In genomic region chr11:127017482-127017881, GRCh38 we compare ENCODE assay signal across 8 cellular contexts. TPM values are rescaled to one million over a fixed set of nuclear protein-coding genes. Genes with fewer than 3 reads are reported as not detected.
DNase-seq lines count a peak whose midpoint lies in the region; FAIRE-seq and TF ChIP-seq lines count a peak whose summit lies in the region.

No MANE protein-coding gene starts in this region.

- H3K14ac ChIP-seq in mesenchymal stem cell (ENCODE audit: low read length in 2 of 2) = no peak overlapping the region

- no peak overlapping the region for H2AK5ac ChIP-seq in mesenchymal stem cell (ENCODE audit: low read length, severe bottlenecking)

- no peak overlapping the region for H3K9ac ChIP-seq in mesenchymal stem cell (ENCODE audit: low read length)

- peak; percentile 70 for TF ChIP-seq CTCF in astrocyte of the spinal cord (IDR thresholded peaks at IDR 0.05; ENCODE audit: low read depth, low read length)

- no peak overlapping the region for H4K8ac ChIP-seq in mesenchymal stem cell (ENCODE audit: low read length)

- in situ Hi-C loops in astrocyte of the spinal cord (cut with HindIII; ENCODE audit: low sequenced_read_pairs) = no loop called here

- H3K27ac ChIP-seq in mesenchymal stem cell (ENCODE audit: low read length, poor library complexity, severe bottlenecking) = no peak overlapping the region

- H3K4me1 ChIP-seq in mesenchymal stem cell (ENCODE audit: control insufficient read depth, insufficient read depth, low read depth, low read length) = peaks cover 4% of the 10 kb centered on the region

- H2AFZ ChIP-seq in mesenchymal stem cell (ENCODE audit: low read depth, low read length) = no peak overlapping the region

- H3K36me3 ChIP-seq in mesenchymal stem cell (ENCODE audit: control insufficient read depth in 1 of 2, insufficient read depth in 2 of 2, low read depth in 1 of 2, low read length in 2 of 2) = no peaks in the 10 kb centered on the region

- peak; percentile 86 for DNase-seq in AG20443 (ENCODE audit: low spot score)
- DNase-seq in HTR-8/SVneo (ENCODE audit: insufficient read length, low spot score) = peak; percentile 70
- peak; percentile 63 for DNase-seq in astrocyte of the spinal cord (ENCODE audit: low read depth, low spot score)
- peak; percentile 42 for DNase-seq in mesenchymal stem cell
- DNase-seq in stimulated activated naive CD4-positive, alpha-beta T cell treated with Interleukin-2 at 50 U/mL for 16 hours (lab: John Stamatoyannopoulos, UW) = no peak
- no peak for DNase-seq in GM19239 (ENCODE audit: insufficient read length, low spot score)
- DNase-seq in NCI-H2196 (lab: John Stamatoyannopoulos, UW; ENCODE audit: unreplicated experiment) = no peak
- DNase-seq in germinal center (ENCODE audit: low spot score) = no peak

- H4K91ac ChIP-seq in mesenchymal stem cell (ENCODE audit: low read length) = no peak overlapping the region

- 40% methylated on average over 6 of the region's 7 CpGs for WGBS in mesenchymal stem cell

- no peak overlapping the region for H3K18ac ChIP-seq in mesenchymal stem cell (ENCODE audit: low read depth in 1 of 2, low read length in 2 of 2)

- no peak overlapping the region for H3K23ac ChIP-seq in mesenchymal stem cell (ENCODE audit: low read length in 2 of 2)

- no peaks in the 10 kb centered on the region for H3K9me3 ChIP-seq in mesenchymal stem cell (ENCODE audit: control insufficient read depth, low read length)

- peak; percentile 38 for FAIRE-seq in HTR-8/SVneo (lab: Jason Lieb, UNC)
- FAIRE-seq in GM19239 (lab: Jason Lieb, UNC) = no peak

- H2BK5ac ChIP-seq in mesenchymal stem cell (ENCODE audit: low read depth, low read length, poor library complexity, severe bottlenecking) = no peak overlapping the region

- no peak overlapping the region for H2BK15ac ChIP-seq in mesenchymal stem cell (ENCODE audit: low read depth, poor library complexity, severe bottlenecking)

- H3K27me3 ChIP-seq in mesenchymal stem cell (ENCODE audit: control insufficient read depth in 1 of 2, insufficient read depth in 1 of 2, low read length in 2 of 2) = peaks cover 9% of the 10 kb centered on the region in 2 experiments

- no peak overlapping the region for H3K4me2 ChIP-seq in mesenchymal stem cell (ENCODE audit: low read length, poor library complexity, severe bottlenecking)

- no peaks in the 10 kb centered on the region for H3K79me1 ChIP-seq in mesenchymal stem cell (replicated peaks; ENCODE audit: low read length, poor library complexity, severe bottlenecking)

- H3K4ac ChIP-seq in mesenchymal stem cell (ENCODE audit: low read depth in 1 of 2, low read length in 2 of 2) = no peak overlapping the region

- H2BK120ac ChIP-seq in mesenchymal stem cell (ENCODE audit: low read depth, low read length) = no peak overlapping the region

- no peak overlapping the region for H2BK12ac ChIP-seq in mesenchymal stem cell (ENCODE audit: low read length in 2 of 2)

- H3K4me3 ChIP-seq in astrocyte of the spinal cord (ENCODE audit: low read depth, low read length) (no peak overlapping the region), mesenchymal stem cell (ENCODE audit: insufficient read depth in 1 of 2, low read depth in 1 of 2, low read length in 2 of 2) (no peak overlapping the region)

RNA-seq across cellular contexts. Expression of gene KIRREL3, which starts 16.9 kb away (rescaled TPM):
- polyA plus RNA-seq in mesenchymal stem cell (2013, experiment 1 of 2) = 0.04 TPM
- 0.04 TPM for polyA plus RNA-seq in mesenchymal stem cell (2013, experiment 2 of 2)

Comparison
In these comparisons a context has a peak if more than half of its experiments do, and no peak if none do; other contexts are left out.
1. DNase-seq: peak in AG20443 (single experiment), HTR-8/SVneo (single experiment), astrocyte of the spinal cord (single experiment) and mesenchymal stem cell (single experiment); none in stimulated activated naive CD4-positive, alpha-beta T cell treated with Interleukin-2 at 50 U/mL for 16 hours (single experiment), GM19239 (single experiment), NCI-H2196 (single experiment) and germinal center (single experiment).